Comparison of ENCODE assay signal across 21 cellular contexts in genomic region chr15:82174471-82174870, GRCh38.
"Had no signal": no experiment of that assay in that cellular context is flagged by ENCODE, and none has a peak within 500 bp of the region (broad histone marks: within the 10 kb centered on the region; RNA-seq: fewer than 3 reads in every experiment).

No MANE protein-coding gene starts in this region.

- H3K27ac ChIP-seq: ascending aorta, cardiac muscle cell, left lung, neural progenitor cell, sigmoid colon, spleen, thoracic aorta, upper lobe of left lung had no signal

- FAIRE-seq: kidney had no signal

- H3K27ac Mint-ChIP-seq: activated naive CD4-positive, alpha-beta T cell treated with anti-CD3 and anti-CD28 coated beads, Interleukin-2, amount 50 U/mL, for 72 hours; activated T-cell treated with anti-CD3 and anti-CD28 coated beads, Interleukin-2, amount 50 U/mL, for 24 hours; activated T-helper 17 cell treated with anti-CD3 and anti-CD28 coated beads, Interleukin-2, amount 50 U/mL, for 72 hours; dendritic cell treated with granulocyte-macrophage colony-stimulating factor and Interleukin-4, amounts not matched to agents 40 ng/mL and 50 ng/mL, for 4 days; naive thymus-derived CD4-positive, alpha-beta T cell; neural progenitor cell had no signal

- H3K36me3 Mint-ChIP-seq: activated naive CD4-positive, alpha-beta T cell treated with anti-CD3 and anti-CD28 coated beads, Interleukin-2, amount 50 U/mL, for 72 hours had no signal

- H3K27me3 Mint-ChIP-seq: activated T-cell treated with anti-CD3 and anti-CD28 coated beads, Interleukin-2, amount 50 U/mL, for 24 hours; activated T-helper 17 cell treated with anti-CD3 and anti-CD28 coated beads, Interleukin-2, amount 50 U/mL, for 72 hours; dendritic cell treated with granulocyte-macrophage colony-stimulating factor and Interleukin-4, amounts not matched to agents 40 ng/mL and 50 ng/mL, for 4 days; naive thymus-derived CD4-positive, alpha-beta T cell had no signal

- H3K9me3 Mint-ChIP-seq: activated naive CD4-positive, alpha-beta T cell treated with anti-CD3 and anti-CD28 coated beads, Interleukin-2, amount 50 U/mL, for 72 hours; activated T-cell treated with anti-CD3 and anti-CD28 coated beads, Interleukin-2, amount 50 U/mL, for 24 hours; activated T-helper 17 cell treated with anti-CD3 and anti-CD28 coated beads, Interleukin-2, amount 50 U/mL, for 72 hours; dendritic cell treated with granulocyte-macrophage colony-stimulating factor and Interleukin-4, amounts not matched to agents 40 ng/mL and 50 ng/mL, for 4 days; naive thymus-derived CD4-positive, alpha-beta T cell; neural progenitor cell had no signal

- ATAC-seq: activated naive CD4-positive, alpha-beta T cell treated with anti-CD3 and anti-CD28 coated beads, Interleukin-2, amount 50 U/mL, for 72 hours; activated T-helper 17 cell treated with anti-CD3 and anti-CD28 coated beads, Interleukin-2, amount 50 U/mL, for 72 hours; left lung; naive thymus-derived CD4-positive, alpha-beta T cell had no signal

- H3K4me1 Mint-ChIP-seq: neural progenitor cell had no signal

- H3K4me2 ChIP-seq: neural progenitor cell had no signal

- H3K4me3 Mint-ChIP-seq: activated T-cell treated with anti-CD3 and anti-CD28 coated beads, Interleukin-2, amount 50 U/mL, for 24 hours; activated T-helper 17 cell treated with anti-CD3 and anti-CD28 coated beads, Interleukin-2, amount 50 U/mL, for 72 hours; dendritic cell treated with granulocyte-macrophage colony-stimulating factor and Interleukin-4, amounts not matched to agents 40 ng/mL and 50 ng/mL, for 4 days; naive thymus-derived CD4-positive, alpha-beta T cell; neural progenitor cell had no signal

- H3K9me3 ChIP-seq: ascending aorta, left lung, sigmoid colon, spleen, thoracic aorta, upper lobe of left lung had no signal

- H3K4me1 ChIP-seq: left lung, neural progenitor cell had no signal

- H3K4me3 ChIP-seq: ascending aorta, cardiac muscle cell, left lung, lung, neural progenitor cell, sigmoid colon, spleen, thoracic aorta, upper lobe of left lung had no signal

- H3K36me3 ChIP-seq: ascending aorta, cardiac muscle cell, left lung, neural progenitor cell, sigmoid colon, spleen, thoracic aorta, upper lobe of left lung had no signal

- H2AFZ ChIP-seq: neural progenitor cell had no signal

- H3K9ac ChIP-seq: neural progenitor cell had no signal

- DNase-seq: activated T-cell treated with anti-CD3 and anti-CD28 coated beads, Interleukin-2, amount 50 U/mL, for 24 hours; effector CD4-positive, alpha-beta T cell; erythroblast; foreskin melanocyte; kidney; left lung; naive thymus-derived CD4-positive, alpha-beta T cell; sigmoid colon; spleen; stimulated activated CD4-positive, alpha-beta T cell treated with anti-CD3 and anti-CD28 coated beads, Interleukin-4, amount 100 ng/mL, for 1 hour; stimulated activated naive CD4-positive, alpha-beta T cell; T-helper 1 cell; upper lobe of left lung had no signal

- H3K27me3 ChIP-seq: ascending aorta, cardiac muscle cell, left lung, neural progenitor cell, sigmoid colon, spleen, upper lobe of left lung had no signal
